Comparison of ENCODE assay signal across 7 cellular contexts in genomic region chr6:25244865-25245264, GRCh38.
"Had no signal": no experiment of that assay in that cellular context is flagged by ENCODE, and none has a peak within 500 bp of the region (broad histone marks: within the 10 kb centered on the region; RNA-seq: fewer than 3 reads in every experiment).

No MANE protein-coding gene starts in this region.

- DNase-seq: GM23248, GOT3, H7, HCEC 1CT, KG1 had no signal

- H3K9ac ChIP-seq: GM23248 had no signal

- H3K27ac ChIP-seq: GM23248, HL-60 had no signal

- H3K4me3 Mint-ChIP-seq: IgD-negative memory B cell had no signal

- H3K36me3 Mint-ChIP-seq: IgD-negative memory B cell had no signal

- H3K27ac Mint-ChIP-seq: IgD-negative memory B cell had no signal

- H2AFZ ChIP-seq: GM23248 had no signal

- H3K9me3 Mint-ChIP-seq: IgD-negative memory B cell had no signal

- H3K4me3 ChIP-seq: GM23248 had no signal

- H3K4me1 Mint-ChIP-seq: IgD-negative memory B cell had no signal
